Comparison of ENCODE assay signal across 15 cellular contexts in the genomic region with DNA sequence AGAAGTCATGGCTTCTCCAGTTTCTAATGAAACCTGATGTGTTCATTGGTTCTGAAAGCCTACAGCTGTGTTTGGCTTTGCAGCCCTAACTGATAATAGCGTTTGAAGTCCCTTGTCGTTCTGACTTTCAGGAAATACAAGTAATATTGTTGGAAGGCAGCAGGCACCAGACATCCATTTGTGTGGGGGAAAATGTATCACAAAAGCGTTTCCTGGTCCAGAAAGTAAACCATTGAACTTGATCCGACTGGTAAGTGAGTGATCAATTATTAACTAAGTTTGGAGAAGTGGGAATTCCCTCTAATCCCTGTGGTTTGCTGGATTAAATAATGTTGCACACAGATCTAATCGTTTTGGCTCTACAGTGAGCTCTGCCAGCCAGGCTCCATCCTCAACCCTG.
"Had no signal": no experiment of that assay in that cellular context is flagged by ENCODE, and none has a peak within 500 bp of the region (broad histone marks: within the 10 kb centered on the region; RNA-seq: fewer than 3 reads in every experiment).

No MANE protein-coding gene starts in this region.

- H3K4me1 Mint-ChIP-seq: brain had no signal

- H3K27ac Mint-ChIP-seq: activated naive CD4-positive, alpha-beta T cell treated with anti-CD3 and anti-CD28 coated beads, Interleukin-2, amount 50 U/mL, for 72 hours; brain; dendritic cell treated with granulocyte-macrophage colony-stimulating factor and Interleukin-4, amounts not matched to agents 40 ng/mL and 50 ng/mL, for 4 days; nephron; stimulated activated naive CD8-positive, alpha-beta T cell treated with anti-CD3 and anti-CD28 coated beads, Interleukin-15, Interleukin-2, amounts not matched to agents 100 ng/mL and 50 ng/mL, for 24 hours had no signal

- ATAC-seq: activated naive CD4-positive, alpha-beta T cell treated with anti-CD3 and anti-CD28 coated beads, Interleukin-2, amount 50 U/mL, for 72 hours; left lung; psoas muscle had no signal

- H3K9me3 Mint-ChIP-seq: activated naive CD4-positive, alpha-beta T cell treated with anti-CD3 and anti-CD28 coated beads, Interleukin-2, amount 50 U/mL, for 72 hours; central memory CD8-positive, alpha-beta T cell; dendritic cell treated with granulocyte-macrophage colony-stimulating factor and Interleukin-4, amounts not matched to agents 40 ng/mL and 50 ng/mL, for 4 days; nephron; stimulated activated naive CD8-positive, alpha-beta T cell treated with anti-CD3 and anti-CD28 coated beads, Interleukin-15, Interleukin-2, amounts not matched to agents 100 ng/mL and 50 ng/mL, for 24 hours had no signal

- H3K4me3 Mint-ChIP-seq: brain; central memory CD8-positive, alpha-beta T cell; dendritic cell treated with granulocyte-macrophage colony-stimulating factor and Interleukin-4, amounts not matched to agents 40 ng/mL and 50 ng/mL, for 4 days; nephron; stimulated activated naive CD8-positive, alpha-beta T cell treated with anti-CD3 and anti-CD28 coated beads, Interleukin-15, Interleukin-2, amounts not matched to agents 100 ng/mL and 50 ng/mL, for 24 hours had no signal

- H3K36me3 ChIP-seq: left lung, thoracic aorta had no signal

- H3K9me3 ChIP-seq: left lung, psoas muscle, thoracic aorta had no signal

- H3K4me3 ChIP-seq: left lung, psoas muscle, thoracic aorta had no signal

- H3K27me3 Mint-ChIP-seq: brain had no signal

- H3K27ac ChIP-seq: left lung, psoas muscle, thoracic aorta had no signal

- DNase-seq: activated CD4-positive, alpha-beta T cell treated with anti-CD3 and anti-CD28 coated beads, Interleukin-2, amount 50 U/mL, for 4 hours; activated CD4-positive, CD25-positive, alpha-beta regulatory T cell treated with anti-CD3 and anti-CD28 coated beads, Interleukin-2, amount 50 U/mL, for 72 hours; activated T-cell treated with anti-CD3 and anti-CD28 coated beads, Interleukin-2, amount 50 U/mL, for 1 hour; amniotic stem cell; left lung; psoas muscle; stimulated activated CD4-positive, alpha-beta T cell treated with anti-CD3 and anti-CD28 coated beads, Interleukin-4, amount 100 ng/mL, for 1 hour; stimulated activated CD8-positive, alpha-beta memory T cell treated with anti-CD3 and anti-CD28 coated beads, Interleukin-4, amount 100 ng/mL, for 48 hours had no signal

- H3K36me3 Mint-ChIP-seq: activated naive CD4-positive, alpha-beta T cell treated with anti-CD3 and anti-CD28 coated beads, Interleukin-2, amount 50 U/mL, for 72 hours; brain had no signal

- H3K4me1 ChIP-seq: psoas muscle had no signal

- H3K27me3 ChIP-seq: left lung had no signal
